In genomic region chr2:230319211-230319862, GRCh38 we compare ENCODE assay signal across 1 cellular context.
TF ChIP-seq lines count a peak whose summit lies in the region.

No MANE protein-coding gene starts in this region.

TF ChIP-seq in SK-N-SH, 30 proteins besides CTCF, POLR2A, EP300 and RAD21 (continued from another document):
- TF ChIP-seq USF2 (IDR thresholded peaks at IDR 0.05; ENCODE audit: borderline replicate concordance, low read depth, low read length): no peak
- no peak for TF ChIP-seq USF1 (IDR thresholded peaks at IDR 0.05; ENCODE audit: borderline replicate concordance, low read depth)
- TF ChIP-seq RFX5 (IDR thresholded peaks at IDR 0.05; ENCODE audit: low read length): no peak
- no peak for TF ChIP-seq IRF3 (IDR thresholded peaks at IDR 0.05; ENCODE audit: low read depth, low read length)
- no peak for TF ChIP-seq TCF12 (IDR thresholded peaks at IDR 0.05)
- no peak for TF ChIP-seq NFIC (IDR thresholded peaks at IDR 0.05; ENCODE audit: borderline replicate concordance)
- TF ChIP-seq SIN3A (IDR thresholded peaks at IDR 0.05; ENCODE audit: borderline replicate concordance, low read depth, low read length): no peak
TF ChIP-seq in SK-N-SH: peak in this region for 0.
